16 cellular contexts compared by ENCODE assay signal in genomic region chr16:89038221-89038721, GRCh38. TPM values are rescaled to one million over a fixed set of nuclear protein-coding genes. Genes with fewer than 3 reads are reported as not detected.
DNase-seq lines count a peak whose midpoint lies in the region; ATAC-seq and TF ChIP-seq lines count a peak whose summit lies in the region.
"Had no signal": no experiment of that assay in that cellular context is flagged by ENCODE, and none has a peak within 500 bp of the region (broad histone marks: within the 10 kb centered on the region; RNA-seq: fewer than 3 reads in every experiment).

No MANE protein-coding gene starts in this region.

- H4K8ac ChIP-seq in neuronal stem cell (ENCODE audit: low read depth, low read length): no peak overlapping the region

- no CpG with 5 or more reads among the region's 24 CpGs for WGBS in neuronal stem cell (ENCODE audit: extremely low coverage in 2 of 2, insufficient read length in 2 of 2, insufficient replicate concordance in 1 of 2), 2 donors

- peaks cover 4% of the 10 kb centered on the region for H3K79me1 ChIP-seq in neuronal stem cell (ENCODE audit: low read depth, low read length)

- H4K20me1 ChIP-seq in BLaER1: no peaks in the 10 kb centered on the region

- H2BK15ac ChIP-seq in neuronal stem cell (ENCODE audit: low read length): no peak overlapping the region

- no peak overlapping the region for H3K9ac ChIP-seq in BLaER1
- H3K9ac ChIP-seq in neuronal stem cell (ENCODE audit: low read depth, low read length, poor library complexity): no peak overlapping the region

- no peak overlapping the region for H2AK5ac ChIP-seq in neuronal stem cell (ENCODE audit: low read depth, low read length)

- H3K14ac ChIP-seq in neuronal stem cell (ENCODE audit: low read length): no peak overlapping the region

- H3K9me3 Mint-ChIP-seq in brain: peaks cover 0 to 4% (median 2%) of the 10 kb centered on the region in 5 experiments
- H3K9me3 Mint-ChIP-seq in osteocyte (ENCODE audit: unreplicated experiment): no peaks in the 10 kb centered on the region
- H3K9me3 Mint-ChIP-seq: GM23338, IgD-negative memory B cell had no signal

- no peak overlapping the region for H3K18ac ChIP-seq in neuronal stem cell (ENCODE audit: low read length)

- H3K36me3 ChIP-seq in BLaER1 (no peaks in the 10 kb centered on the region), neuronal stem cell (replicated peaks in 1 of 2; ENCODE audit: control insufficient read depth in 2 of 2, insufficient read depth in 2 of 2, low read length in 2 of 2) (peaks cover 0 to 2% of the 10 kb centered on the region in 2 donors)
- H3K36me3 ChIP-seq: Peyer's patch had no signal

- ATAC-seq in GM21717 (IDR thresholded peaks at IDR 0.05; ENCODE audit: unreplicated experiment) (no peak), GM19351 (IDR thresholded peaks at IDR 0.05; ENCODE audit: unreplicated experiment) (no peak)

- H3K4ac ChIP-seq in neuronal stem cell (ENCODE audit: low read length): no peak overlapping the region

- no peak overlapping the region for H2BK12ac ChIP-seq in neuronal stem cell (ENCODE audit: low read length)

- H3K27me3 Mint-ChIP-seq in brain (peaks cover 8% of the 10 kb centered on the region), osteocyte (ENCODE audit: unreplicated experiment) (peaks cover 4% of the 10 kb centered on the region)

- no peak overlapping the region for H2BK120ac ChIP-seq in neuronal stem cell (ENCODE audit: low read depth, low read length)

- H3K23ac ChIP-seq in neuronal stem cell (ENCODE audit: low read depth, low read length, poor library complexity): peak overlapping the region; percentile 89

- no peaks in the 10 kb centered on the region for H3K36me3 Mint-ChIP-seq in brain
- H3K36me3 Mint-ChIP-seq in osteocyte (ENCODE audit: unreplicated experiment): no peaks in the 10 kb centered on the region
- H3K36me3 Mint-ChIP-seq: IgD-negative memory B cell had no signal

- H3K27me3 ChIP-seq in BLaER1 (no peaks in the 10 kb centered on the region), neuronal stem cell (ENCODE audit: control insufficient read depth in 3 of 3, insufficient read depth in 3 of 3, low read depth in 1 of 3, low read length in 3 of 3) (peaks cover 0 to 30% (median 2%) of the 10 kb centered on the region in 3 experiments)
- H3K27me3 ChIP-seq: Peyer's patch had no signal

- TF ChIP-seq CTCF in brain (conservative IDR thresholded peaks at IDR 0.05): no peak
- TF ChIP-seq CTCF in osteocyte (IDR thresholded peaks at IDR 0.05): no peak

- no peak overlapping the region for H4K91ac ChIP-seq in neuronal stem cell (ENCODE audit: low read depth, low read length, poor library complexity)

- H2AFZ ChIP-seq in neuronal stem cell (ENCODE audit: low read length): no peak overlapping the region
- H2AFZ ChIP-seq: GM23338 had no signal

- peaks cover 60% of the 10 kb centered on the region for H3K4me1 Mint-ChIP-seq in brain
- H3K4me1 Mint-ChIP-seq in osteocyte (ENCODE audit: unreplicated experiment): no peaks in the 10 kb centered on the region

- DNase-seq in NCI-H524 (lab: John Stamatoyannopoulos, UW) (peak; percentile 72 to 76), neuronal stem cell (ENCODE audit: low spot score) (no peak), osteocyte (ENCODE audit: extremely low spot score, unreplicated experiment) (no peak)
- DNase-seq: COR-L47, DMS153, NCI-H1436 treated with DMSO at 0.1 percent for 48 hours, NCI-H2081 treated with DMSO at 0.1 percent for 48 hours, Peyer's patch, SIG-M5 had no signal

- peaks cover 48% of the 10 kb centered on the region for H3K4me1 ChIP-seq in BLaER1
- peaks cover 15 to 19% of the 10 kb centered on the region in 2 donors for H3K4me1 ChIP-seq in neuronal stem cell (ENCODE audit: control insufficient read depth in 2 of 2, insufficient read depth in 1 of 2, low read depth in 1 of 2, low read length in 2 of 2)

- H3K9me3 ChIP-seq in BLaER1 (no peaks in the 10 kb centered on the region), neuronal stem cell (replicated peaks in 1 of 2; ENCODE audit: control insufficient read depth in 2 of 2, insufficient read depth in 1 of 2, low read depth in 1 of 2, low read length in 2 of 2) (peaks cover 0 to 2% of the 10 kb centered on the region in 2 donors)
- H3K9me3 ChIP-seq: Peyer's patch had no signal

- H2BK5ac ChIP-seq in neuronal stem cell (ENCODE audit: low read length): no peak overlapping the region

- H3K27ac Mint-ChIP-seq in brain (peak overlapping the region; percentile 20 to 99 (median 71)), osteocyte (ENCODE audit: unreplicated experiment) (no peak overlapping the region)
- H3K27ac Mint-ChIP-seq: GM23338 had no signal

- H3K4me3 Mint-ChIP-seq in brain (peak overlapping the region in 3 of 5 experiments; percentile 35 to 58 (median 54)), osteocyte (ENCODE audit: unreplicated experiment) (no peak overlapping the region)
- H3K4me3 Mint-ChIP-seq: GM23338 had no signal

- no peak overlapping the region for H3K27ac ChIP-seq in BLaER1
- H3K27ac ChIP-seq in neuronal stem cell (replicated peaks; ENCODE audit: low read length): no peak overlapping the region
- H3K27ac ChIP-seq: C4-2B, Peyer's patch had no signal

- H3K4me3 ChIP-seq in BLaER1: no peak overlapping the region
- H3K4me3 ChIP-seq in neuronal stem cell (ENCODE audit: low read length in 2 of 2): no peak overlapping the region
- H3K4me3 ChIP-seq: GM23338, Peyer's patch had no signal

- H3K4me2 ChIP-seq in BLaER1 (peak overlapping the region; percentile 15), neuronal stem cell (ENCODE audit: insufficient read depth, low read length, poor library complexity, severe bottlenecking) (no peak overlapping the region)
- H3K4me2 ChIP-seq: GM23338 had no signal

RNA-seq across cellular contexts. Expression of gene ACSF3, which starts 55.4 kb away (rescaled TPM):
- 38.0 TPM for polyA plus RNA-seq in brain (ENCODE audit: insufficient read depth, low read depth, low replicate concordance)
- polyA plus RNA-seq in neuronal stem cell (2013, experiment 1 of 2): 8.9 TPM
- 9.7 TPM for polyA plus RNA-seq in neuronal stem cell (2013, experiment 2 of 2)
- 26.2 and 33.5 TPM in 2 replicates for total RNA-seq in osteocyte

Comparison
In these comparisons a context has a peak if more than half of its experiments do, and no peak if none do; other contexts are left out.
1. DNase-seq: peak in NCI-H524 (2 of 2); none in neuronal stem cell (single experiment) and osteocyte (single experiment).